ENCODE assay signal across 18 cellular contexts in genomic region chr20:2460752-2461424, GRCh38.
"Had no signal": no experiment of that assay in that cellular context is flagged by ENCODE, and none has a peak within 500 bp of the region (broad histone marks: within the 10 kb centered on the region; RNA-seq: fewer than 3 reads in every experiment).

No MANE protein-coding gene starts in this region.

- H3K4me3 Mint-ChIP-seq: activated CD8-positive, alpha-beta memory T cell treated with anti-CD3 and anti-CD28 coated beads, Interleukin-2, amount 10 ng/mL, durations not matched to agents 7 days and 5 days; activated naive CD8-positive, alpha-beta T cell treated with anti-CD3 and anti-CD28 coated beads, Interleukin-2, amount 10 ng/mL, durations not matched to agents 7 days and 5 days; T-helper 2 cell treated with Interferon-gamma antibody and Interleukin-4, amounts not matched to agents 5 μg/mL and 100 μg/mL, for 36 hours had no signal

- ATAC-seq: activated CD8-positive, alpha-beta memory T cell treated with anti-CD3 and anti-CD28 coated beads, Interleukin-2, amount 10 ng/mL, durations not matched to agents 7 days and 5 days; right cardiac atrium; stimulated activated naive CD8-positive, alpha-beta T cell treated with anti-CD3 and anti-CD28 coated beads, Interleukin-15, Interleukin-2, amounts not matched to agents 100 U/mL and 50 U/mL, for 24 hours had no signal

- H3K4me3 ChIP-seq: prostate gland, smooth muscle cell, suprapubic skin had no signal

- H3K4me2 ChIP-seq: smooth muscle cell had no signal

- DNase-seq: activated CD4-positive, alpha-beta T cell treated with anti-CD3 and anti-CD28 coated beads, Interleukin-2, amount 50 U/mL, for 4 hours; activated CD4-positive, CD25-positive, alpha-beta regulatory T cell; activated CD8-positive, alpha-beta memory T cell treated with anti-CD3 and anti-CD28 coated beads, Interleukin-2, amount 10 ng/mL, durations not matched to agents 7 days and 5 days; activated effector memory CD4-positive, alpha-beta T cell treated with anti-CD3 and anti-CD28 coated beads, Interleukin-2, amount 50 U/mL, for 16 hours; activated naive CD8-positive, alpha-beta T cell treated with anti-CD3 and anti-CD28 coated beads, Interleukin-2, amount 10 ng/mL, durations not matched to agents 7 days and 5 days; activated T-cell treated with anti-CD3 and anti-CD28 coated beads, Interleukin-2, amount 50 U/mL, for 1 hour; aorta; effector CD8-positive, alpha-beta T cell; head of caudate nucleus; right cardiac atrium; stimulated activated CD4-positive, alpha-beta T cell treated with anti-CD3 and anti-CD28 coated beads, Interleukin-4, amount 100 ng/mL, for 4 hours; stimulated activated CD8-positive, alpha-beta memory T cell treated with anti-CD3 and anti-CD28 coated beads, Interleukin-4, amount 100 ng/mL, for 48 hours; stimulated activated naive CD8-positive, alpha-beta T cell treated with anti-CD3 and anti-CD28 coated beads, Interleukin-15, Interleukin-2, amounts not matched to agents 100 U/mL and 50 U/mL, for 24 hours; trophoblast cell had no signal

- H3K9me3 ChIP-seq: prostate gland, suprapubic skin had no signal

- H3K27me3 ChIP-seq: suprapubic skin had no signal

- H3K27ac ChIP-seq: prostate gland, suprapubic skin had no signal

- H3K27ac Mint-ChIP-seq: activated CD8-positive, alpha-beta memory T cell treated with anti-CD3 and anti-CD28 coated beads, Interleukin-2, amount 10 ng/mL, durations not matched to agents 7 days and 5 days; activated naive CD8-positive, alpha-beta T cell treated with anti-CD3 and anti-CD28 coated beads, Interleukin-2, amount 10 ng/mL, durations not matched to agents 7 days and 5 days; T-helper 2 cell treated with Interferon-gamma antibody and Interleukin-4, amounts not matched to agents 5 μg/mL and 100 μg/mL, for 36 hours had no signal

- H3K9me3 Mint-ChIP-seq: activated naive CD8-positive, alpha-beta T cell treated with anti-CD3 and anti-CD28 coated beads, Interleukin-2, amount 10 ng/mL, durations not matched to agents 7 days and 5 days; T-helper 2 cell treated with Interferon-gamma antibody and Interleukin-4, amounts not matched to agents 5 μg/mL and 100 μg/mL, for 36 hours had no signal

- H3K4me1 ChIP-seq: prostate gland, suprapubic skin had no signal

- H3K27me3 Mint-ChIP-seq: activated CD8-positive, alpha-beta memory T cell treated with anti-CD3 and anti-CD28 coated beads, Interleukin-2, amount 10 ng/mL, durations not matched to agents 7 days and 5 days; activated naive CD8-positive, alpha-beta T cell treated with anti-CD3 and anti-CD28 coated beads, Interleukin-2, amount 10 ng/mL, durations not matched to agents 7 days and 5 days had no signal
